1 cellular context compared by ENCODE assay signal in the genomic region with DNA sequence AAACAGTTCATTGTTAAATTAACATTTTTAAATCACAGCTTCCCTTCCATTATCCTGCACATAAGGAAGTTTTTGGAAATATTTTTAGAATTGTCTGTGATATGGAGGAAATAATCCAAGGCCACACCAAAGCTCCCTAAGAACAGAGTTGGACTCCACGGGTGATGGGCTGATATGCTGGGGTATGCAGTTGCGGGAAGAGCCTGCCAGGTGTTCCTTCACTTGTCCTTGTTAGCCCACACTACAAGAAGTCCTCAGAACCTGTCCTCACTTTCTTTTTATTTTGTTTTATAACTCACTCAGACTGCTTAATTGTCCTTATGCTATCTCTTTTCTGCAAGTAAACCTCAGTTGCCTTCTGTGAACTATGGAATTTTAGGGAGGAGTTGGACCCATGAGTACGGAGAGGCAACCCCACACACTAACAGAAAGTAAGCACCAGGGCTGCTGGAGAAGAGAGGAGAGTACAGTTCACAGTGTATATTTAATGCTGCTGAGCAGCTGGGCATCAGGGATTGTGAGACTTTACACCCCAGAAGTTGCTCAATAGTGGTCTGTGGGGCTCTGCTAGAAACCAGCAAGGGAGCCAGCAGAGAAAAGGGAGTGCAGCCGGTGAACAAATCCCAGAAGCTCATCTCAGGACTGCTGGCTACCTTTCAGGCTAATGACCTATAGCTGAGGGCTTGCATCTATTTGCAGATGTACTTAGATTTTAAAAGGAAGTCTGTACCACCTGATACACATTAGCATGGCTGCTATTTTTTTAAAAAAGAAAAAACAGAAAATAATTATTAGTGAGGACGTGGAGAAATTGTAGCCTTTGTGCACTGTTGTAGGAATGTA.
TF ChIP-seq lines count a peak whose summit lies in the region.

No MANE protein-coding gene starts in this region.

TF ChIP-seq in HepG2, 621 proteins besides CTCF, POLR2A, EP300 and RAD21 (continued from another document and continues in another):
- TF ChIP-seq, protein P1, sequence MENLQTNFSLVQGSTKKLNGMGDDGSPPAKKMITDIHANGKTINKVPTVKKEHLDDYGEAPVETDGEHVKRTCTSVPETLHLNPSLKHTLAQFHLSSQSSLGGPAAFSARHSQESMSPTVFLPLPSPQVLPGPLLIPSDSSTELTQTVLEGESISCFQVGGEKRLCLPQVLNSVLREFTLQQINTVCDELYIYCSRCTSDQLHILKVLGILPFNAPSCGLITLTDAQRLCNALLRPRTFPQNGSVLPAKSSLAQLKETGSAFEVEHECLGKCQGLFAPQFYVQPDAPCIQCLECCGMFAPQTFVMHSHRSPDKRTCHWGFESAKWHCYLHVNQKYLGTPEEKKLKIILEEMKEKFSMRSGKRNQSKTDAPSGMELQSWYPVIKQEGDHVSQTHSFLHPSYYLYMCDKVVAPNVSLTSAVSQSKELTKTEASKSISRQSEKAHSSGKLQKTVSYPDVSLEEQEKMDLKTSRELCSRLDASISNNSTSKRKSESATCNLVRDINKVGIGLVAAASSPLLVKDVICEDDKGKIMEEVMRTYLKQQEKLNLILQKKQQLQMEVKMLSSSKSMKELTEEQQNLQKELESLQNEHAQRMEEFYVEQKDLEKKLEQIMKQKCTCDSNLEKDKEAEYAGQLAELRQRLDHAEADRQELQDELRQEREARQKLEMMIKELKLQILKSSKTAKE (CRISPR knock-in tag; IDR thresholded peaks at IDR 0.05; ENCODE audit: borderline replicate concordance), result no peak
- TF ChIP-seq SNRNP70 (IDR thresholded peaks at IDR 0.05; ENCODE audit: low read depth, low read length) (no peak), RFXAP (CRISPR knock-in tag; IDR thresholded peaks at IDR 0.05; ENCODE audit: borderline replicate concordance) (no peak; the same call in 1 of the 2 replicates), RBM22 (optimal IDR thresholded peaks at IDR 0.05; ENCODE audit: low read length) (no peak), ATF2 (CRISPR knock-in tag; IDR thresholded peaks at IDR 0.05) (peak; percentile 80), ZNF33B (CRISPR knock-in tag; IDR thresholded peaks at IDR 0.05) (no peak), HDAC1 (CRISPR knock-in tag; IDR thresholded peaks at IDR 0.05) (peak; percentile 71), ZNF468 (CRISPR knock-in tag; IDR thresholded peaks at IDR 0.05) (no peak), ZBTB2 (CRISPR knock-in tag; IDR thresholded peaks at IDR 0.05; ENCODE audit: low read depth) (no peak), FOXA1 (IDR thresholded peaks at IDR 0.05) (no peak), FOXA1 (CRISPR knock-in tag; IDR thresholded peaks at IDR 0.05) (no peak; the same call in 1 of the 2 replicates), SMAD3 (CRISPR knock-in tag; IDR thresholded peaks at IDR 0.05) (0 out of 2 replicates have a peak, but pooled peaks have one; percentile 70), ZNF292 (CRISPR knock-in tag; IDR thresholded peaks at IDR 0.05; ENCODE audit: borderline replicate concordance, low read depth) (peak; percentile 93; the same call in 1 of the 2 replicates), RXRB (CRISPR knock-in tag; IDR thresholded peaks at IDR 0.05; ENCODE audit: borderline replicate concordance) (peak; percentile 82), IKZF1 (IDR thresholded peaks at IDR 0.05) (no peak), ZSCAN22 (CRISPR knock-in tag; IDR thresholded peaks at IDR 0.05) (no peak), PRDM10 (CRISPR knock-in tag; IDR thresholded peaks at IDR 0.05; ENCODE audit: low read depth) (peak; percentile 52; the same call in 1 of the 2 replicates), ZFP62 (CRISPR knock-in tag; IDR thresholded peaks at IDR 0.05) (no peak), RBAK (CRISPR knock-in tag; IDR thresholded peaks at IDR 0.05) (no peak), ZNF260 (CRISPR knock-in tag; IDR thresholded peaks at IDR 0.05; ENCODE audit: borderline replicate concordance, low read depth) (no peak), TFE3 (CRISPR knock-in tag; IDR thresholded peaks at IDR 0.05) (no peak), CREBL2 (CRISPR knock-in tag; IDR thresholded peaks at IDR 0.05; ENCODE audit: borderline replicate concordance) (no peak), TEAD3 (CRISPR knock-in tag; optimal IDR thresholded peaks at IDR 0.05; ENCODE audit: borderline replicate concordance) (peak; percentile 71), ZNF780A (CRISPR knock-in tag; IDR thresholded peaks at IDR 0.05) (no peak), EED (CRISPR knock-in tag; IDR thresholded peaks at IDR 0.05) (no peak), NFIB (CRISPR knock-in tag; IDR thresholded peaks at IDR 0.05; ENCODE audit: borderline replicate concordance) (no peak), GLMP (CRISPR knock-in tag; IDR thresholded peaks at IDR 0.05; ENCODE audit: borderline replicate concordance) (no peak), PRPF4 (IDR thresholded peaks at IDR 0.05; ENCODE audit: low read depth, low read length, poor library complexity, severe bottlenecking) (no peak), ONECUT2 (CRISPR knock-in tag; IDR thresholded peaks at IDR 0.05) (no peak), CREB3 (CRISPR knock-in tag; IDR thresholded peaks at IDR 0.05) (no peak), HNF4G (IDR thresholded peaks at IDR 0.05; ENCODE audit: borderline replicate concordance, low read depth, low read length) (peak; percentile 97), HNF4G (CRISPR knock-in tag; IDR thresholded peaks at IDR 0.05; ENCODE audit: borderline replicate concordance, low read depth) (peak; percentile 85; the same call in 1 of the 2 replicates), BHLHE40 (IDR thresholded peaks at IDR 0.05; ENCODE audit: low read length) (no peak)
- TF ChIP-seq, protein P2, sequence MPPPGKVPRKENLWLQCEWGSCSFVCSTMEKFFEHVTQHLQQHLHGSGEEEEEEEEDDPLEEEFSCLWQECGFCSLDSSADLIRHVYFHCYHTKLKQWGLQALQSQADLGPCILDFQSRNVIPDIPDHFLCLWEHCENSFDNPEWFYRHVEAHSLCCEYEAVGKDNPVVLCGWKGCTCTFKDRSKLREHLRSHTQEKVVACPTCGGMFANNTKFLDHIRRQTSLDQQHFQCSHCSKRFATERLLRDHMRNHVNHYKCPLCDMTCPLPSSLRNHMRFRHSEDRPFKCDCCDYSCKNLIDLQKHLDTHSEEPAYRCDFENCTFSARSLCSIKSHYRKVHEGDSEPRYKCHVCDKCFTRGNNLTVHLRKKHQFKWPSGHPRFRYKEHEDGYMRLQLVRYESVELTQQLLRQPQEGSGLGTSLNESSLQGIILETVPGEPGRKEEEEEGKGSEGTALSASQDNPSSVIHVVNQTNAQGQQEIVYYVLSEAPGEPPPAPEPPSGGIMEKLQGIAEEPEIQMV (CRISPR knock-in tag; IDR thresholded peaks at IDR 0.05; ENCODE audit: low read depth), result 0 out of 2 replicates have a peak, but pooled peaks have one; percentile 45
- TF ChIP-seq, protein P3, sequence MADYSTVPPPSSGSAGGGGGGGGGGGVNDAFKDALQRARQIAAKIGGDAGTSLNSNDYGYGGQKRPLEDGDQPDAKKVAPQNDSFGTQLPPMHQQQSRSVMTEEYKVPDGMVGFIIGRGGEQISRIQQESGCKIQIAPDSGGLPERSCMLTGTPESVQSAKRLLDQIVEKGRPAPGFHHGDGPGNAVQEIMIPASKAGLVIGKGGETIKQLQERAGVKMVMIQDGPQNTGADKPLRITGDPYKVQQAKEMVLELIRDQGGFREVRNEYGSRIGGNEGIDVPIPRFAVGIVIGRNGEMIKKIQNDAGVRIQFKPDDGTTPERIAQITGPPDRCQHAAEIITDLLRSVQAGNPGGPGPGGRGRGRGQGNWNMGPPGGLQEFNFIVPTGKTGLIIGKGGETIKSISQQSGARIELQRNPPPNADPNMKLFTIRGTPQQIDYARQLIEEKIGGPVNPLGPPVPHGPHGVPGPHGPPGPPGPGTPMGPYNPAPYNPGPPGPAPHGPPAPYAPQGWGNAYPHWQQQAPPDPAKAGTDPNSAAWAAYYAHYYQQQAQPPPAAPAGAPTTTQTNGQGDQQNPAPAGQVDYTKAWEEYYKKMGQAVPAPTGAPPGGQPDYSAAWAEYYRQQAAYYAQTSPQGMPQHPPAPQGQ (CRISPR knock-in tag; IDR thresholded peaks at IDR 0.05; ENCODE audit: borderline replicate concordance), result no peak
- TF ChIP-seq, protein P4, sequence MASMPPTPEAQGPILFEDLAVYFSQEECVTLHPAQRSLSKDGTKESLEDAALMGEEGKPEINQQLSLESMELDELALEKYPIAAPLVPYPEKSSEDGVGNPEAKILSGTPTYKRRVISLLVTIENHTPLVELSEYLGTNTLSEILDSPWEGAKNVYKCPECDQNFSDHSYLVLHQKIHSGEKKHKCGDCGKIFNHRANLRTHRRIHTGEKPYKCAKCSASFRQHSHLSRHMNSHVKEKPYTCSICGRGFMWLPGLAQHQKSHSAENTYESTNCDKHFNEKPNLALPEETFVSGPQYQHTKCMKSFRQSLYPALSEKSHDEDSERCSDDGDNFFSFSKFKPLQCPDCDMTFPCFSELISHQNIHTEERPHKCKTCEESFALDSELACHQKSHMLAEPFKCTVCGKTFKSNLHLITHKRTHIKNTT (CRISPR knock-in tag; IDR thresholded peaks at IDR 0.05), result no peak
- TF ChIP-seq, protein P5, sequence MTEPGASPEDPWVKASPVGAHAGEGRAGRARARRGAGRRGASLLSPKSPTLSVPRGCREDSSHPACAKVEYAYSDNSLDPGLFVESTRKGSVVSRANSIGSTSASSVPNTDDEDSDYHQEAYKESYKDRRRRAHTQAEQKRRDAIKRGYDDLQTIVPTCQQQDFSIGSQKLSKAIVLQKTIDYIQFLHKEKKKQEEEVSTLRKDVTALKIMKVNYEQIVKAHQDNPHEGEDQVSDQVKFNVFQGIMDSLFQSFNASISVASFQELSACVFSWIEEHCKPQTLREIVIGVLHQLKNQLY (CRISPR knock-in tag; IDR thresholded peaks at IDR 0.05), result peak; percentile 49; the same call in 1 of the 2 replicates
